1 cellular context compared by ENCODE assay signal in genomic region chr17:49928826-49929475, GRCh38.
TF ChIP-seq lines count a peak whose summit lies in the region.

No MANE protein-coding gene starts in this region.

TF ChIP-seq in SK-N-SH, 30 proteins besides CTCF, POLR2A, EP300 and RAD21 (continued from another document):
- no peak for TF ChIP-seq REST (IDR thresholded peaks at IDR 0.05; ENCODE audit: low read depth, low read length)
- TF ChIP-seq, protein P1, sequence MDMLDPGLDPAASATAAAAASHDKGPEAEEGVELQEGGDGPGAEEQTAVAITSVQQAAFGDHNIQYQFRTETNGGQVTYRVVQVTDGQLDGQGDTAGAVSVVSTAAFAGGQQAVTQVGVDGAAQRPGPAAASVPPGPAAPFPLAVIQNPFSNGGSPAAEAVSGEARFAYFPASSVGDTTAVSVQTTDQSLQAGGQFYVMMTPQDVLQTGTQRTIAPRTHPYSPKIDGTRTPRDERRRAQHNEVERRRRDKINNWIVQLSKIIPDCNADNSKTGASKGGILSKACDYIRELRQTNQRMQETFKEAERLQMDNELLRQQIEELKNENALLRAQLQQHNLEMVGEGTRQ (IDR thresholded peaks at IDR 0.05; ENCODE audit: borderline replicate concordance, low read depth, low read length): no peak
- no peak for TF ChIP-seq MEF2A (IDR thresholded peaks at IDR 0.05; ENCODE audit: borderline replicate concordance, low read depth)
- TF ChIP-seq JUND (IDR thresholded peaks at IDR 0.05): no peak
- TF ChIP-seq NFIC (IDR thresholded peaks at IDR 0.05; ENCODE audit: borderline replicate concordance): no peak
- no peak for TF ChIP-seq GABPA (IDR thresholded peaks at IDR 0.05; ENCODE audit: low read depth)
- TF ChIP-seq PBX3 (IDR thresholded peaks at IDR 0.05): no peak
- no peak for TF ChIP-seq USF1 (IDR thresholded peaks at IDR 0.05; ENCODE audit: borderline replicate concordance, low read depth)
- no peak for TF ChIP-seq ZBTB33 (IDR thresholded peaks at IDR 0.05; ENCODE audit: borderline replicate concordance, low read depth)
- TF ChIP-seq ELF1 (IDR thresholded peaks at IDR 0.05): no peak
- no peak for TF ChIP-seq RXRA (IDR thresholded peaks at IDR 0.05; ENCODE audit: borderline replicate concordance, low read depth)
